Comparison of ENCODE assay signal across 1 cellular context in genomic region chr2:54455584-54456525, GRCh38.
TF ChIP-seq lines count a peak whose summit lies in the region.

SPTBN1 (plus strand) TSS chr2:54456327; CDS start chr2:54526419, 70,092 bp downstream.

TF ChIP-seq in HepG2, 621 proteins besides CTCF, POLR2A, EP300 and RAD21 (continued from another document and continues in another):
- peak; percentile 96 for TF ChIP-seq POGK (CRISPR knock-in tag; conservative IDR thresholded peaks at IDR 0.05)
- TF ChIP-seq SRSF1 (optimal IDR thresholded peaks at IDR 0.05; ENCODE audit: low read depth, low read length), result peak; percentile 74
- TF ChIP-seq ZBTB38 (CRISPR knock-in tag; IDR thresholded peaks at IDR 0.05), result peak; percentile 68
- peak; percentile 23; the same call in 1 of the 2 replicates for TF ChIP-seq BORCS8-MEF2B (CRISPR knock-in tag; IDR thresholded peaks at IDR 0.05)
- TF ChIP-seq SMAD3 (CRISPR knock-in tag; IDR thresholded peaks at IDR 0.05), result 0 out of 2 replicates have a peak, but pooled peaks have one; percentile 65
- TF ChIP-seq ZBTB33 (CRISPR knock-in tag; IDR thresholded peaks at IDR 0.05), result no peak
- no peak for TF ChIP-seq ZBTB40 (IDR thresholded peaks at IDR 0.05)
- TF ChIP-seq ZBTB40 (CRISPR knock-in tag; IDR thresholded peaks at IDR 0.05), result 0 out of 2 replicates have a peak, but pooled peaks have one; percentile 58
- TF ChIP-seq ZNF558 (CRISPR knock-in tag; IDR thresholded peaks at IDR 0.05; ENCODE audit: borderline replicate concordance), result peak; percentile 81; the same call in 1 of the 2 replicates
- TF ChIP-seq ZBTB26 (CRISPR knock-in tag; IDR thresholded peaks at IDR 0.05; ENCODE audit: borderline replicate concordance), result peak; percentile 47; the same call in 1 of the 2 replicates
- peak; percentile 45; the same call in 1 of the 2 replicates for TF ChIP-seq PRDM10 (CRISPR knock-in tag; IDR thresholded peaks at IDR 0.05; ENCODE audit: low read depth)
- TF ChIP-seq E2F5 (CRISPR knock-in tag; conservative IDR thresholded peaks at IDR 0.05), result no peak; the same call in 1 of the 2 replicates
- no peak for TF ChIP-seq ZNF292 (CRISPR knock-in tag; IDR thresholded peaks at IDR 0.05; ENCODE audit: borderline replicate concordance, low read depth)
- TF ChIP-seq ZNF121 (CRISPR knock-in tag; IDR thresholded peaks at IDR 0.05), result 0 out of 2 replicates have a peak, but pooled peaks have one; percentile 2
- 0 out of 2 replicates have a peak, but pooled peaks have one; percentile 23 for TF ChIP-seq NCOA1 (CRISPR knock-in tag; IDR thresholded peaks at IDR 0.05)
- TF ChIP-seq ZNF703 (CRISPR knock-in tag; IDR thresholded peaks at IDR 0.05; ENCODE audit: borderline replicate concordance), result peak; percentile 74; the same call in 1 of the 2 replicates
- TF ChIP-seq NFATC3 (CRISPR knock-in tag; IDR thresholded peaks at IDR 0.05), result 0 out of 2 replicates have a peak, but pooled peaks have one; percentile 59
- 0 out of 2 replicates have a peak, but pooled peaks have one; percentile 69 for TF ChIP-seq ELF4 (CRISPR knock-in tag; IDR thresholded peaks at IDR 0.05; ENCODE audit: borderline replicate concordance)
- peak; percentile 89 for TF ChIP-seq ZNF687 (CRISPR knock-in tag; IDR thresholded peaks at IDR 0.05)
- no peak for TF ChIP-seq TEAD2 (CRISPR knock-in tag; IDR thresholded peaks at IDR 0.05)
- peak; percentile 26 for TF ChIP-seq PHF5A (CRISPR knock-in tag; IDR thresholded peaks at IDR 0.05; ENCODE audit: low read depth, unreplicated experiment)
- TF ChIP-seq HDAC6 (IDR thresholded peaks at IDR 0.05; ENCODE audit: low read depth, low read length), result no peak
- TF ChIP-seq GLI4 (CRISPR knock-in tag; IDR thresholded peaks at IDR 0.05; ENCODE audit: borderline replicate concordance), result peak; percentile 24; the same call in 1 of the 2 replicates
- peak; percentile 68; the same call in 1 of the 2 replicates for TF ChIP-seq HMG20A (CRISPR knock-in tag; IDR thresholded peaks at IDR 0.05; ENCODE audit: borderline replicate concordance)
- peak; percentile 67 for TF ChIP-seq TEAD3 (CRISPR knock-in tag; optimal IDR thresholded peaks at IDR 0.05; ENCODE audit: borderline replicate concordance)
- peak; percentile 84; the same call in 1 of the 2 replicates for TF ChIP-seq RELA (CRISPR knock-in tag; IDR thresholded peaks at IDR 0.05)
- TF ChIP-seq SOX13 (IDR thresholded peaks at IDR 0.05), result no peak
- TF ChIP-seq SOX13 (CRISPR knock-in tag; conservative IDR thresholded peaks at IDR 0.05 in 1 of 2, IDR thresholded peaks at IDR 0.05 in 1 of 2), result peak in 1 of 2 experiments; percentile 58; a peak in 2 of 4 replicates
- peak; percentile 88 for TF ChIP-seq ZBTB7B (CRISPR knock-in tag; IDR thresholded peaks at IDR 0.05)
- no peak for TF ChIP-seq ZNF670 (CRISPR knock-in tag; IDR thresholded peaks at IDR 0.05; ENCODE audit: borderline replicate concordance)
- no peak for TF ChIP-seq ZEB1 (IDR thresholded peaks at IDR 0.05; ENCODE audit: insufficient replicate concordance, low read depth)
- peak; percentile 58; the same call in 1 of the 2 replicates for TF ChIP-seq ZNF350 (CRISPR knock-in tag; IDR thresholded peaks at IDR 0.05; ENCODE audit: borderline replicate concordance, low read depth)
- TF ChIP-seq SYNCRIP (IDR thresholded peaks at IDR 0.05; ENCODE audit: insufficient read depth, low read depth, low read length), result no peak
- peak; percentile 86 for TF ChIP-seq ZNF792 (CRISPR knock-in tag; IDR thresholded peaks at IDR 0.05)
